18 cellular contexts compared by ENCODE assay signal in genomic region chr6:131258010-131258652, GRCh38.
A peak's percentile ranks its signal among the peaks of the same experiment; 100 is the strongest.
DNase-seq lines count a peak whose midpoint lies in the region; ATAC-seq and TF ChIP-seq lines count a peak whose summit lies in the region.
"Had no signal": no experiment of that assay in that cellular context is flagged by ENCODE, and none has a peak within 500 bp of the region (broad histone marks: within the 10 kb centered on the region; RNA-seq: fewer than 3 reads in every experiment).

No MANE protein-coding gene starts in this region.

- DNase-seq in left colon, result no peak
- no peak for DNase-seq in dedifferentiated amniotic fluid mesenchymal stem cell (ENCODE audit: extremely low spot score)
- no peak for DNase-seq in NCI-H2171 treated with DMSO at 0.1 percent for 48 hours (lab: John Stamatoyannopoulos, UW)
- DNase-seq in SIG-M5 treated with dmso at 0.1 percent for 504 hours (lab: John Stamatoyannopoulos, UW; ENCODE audit: unreplicated experiment), result no peak
- DNase-seq: activated CD4-positive, alpha-beta T cell treated with anti-CD3 and anti-CD28 coated beads, Interleukin-2, amount 50 U/mL, for 4 hours; activated naive CD4-positive, alpha-beta T cell treated with anti-CD3 and anti-CD28 coated beads for 36 hours; cortex of kidney; gastrocnemius medialis; H7; NCI-H1436; NCI-H345; ovary; stimulated activated CD4-positive, alpha-beta T cell treated with anti-CD3 and anti-CD28 coated beads, Interleukin-4, amount 100 ng/mL, for 1 hour; SW 1271 had no signal

- TF ChIP-seq CTCF in 22Rv1 (IDR thresholded peaks at IDR 0.05) (no peak), VCaP (conservative IDR thresholded peaks at IDR 0.05) (no peak)

- ATAC-seq in GM18907 (IDR thresholded peaks at IDR 0.05; ENCODE audit: unreplicated experiment) (peak; percentile 72), left colon (peak; percentile 87), GM19452 (IDR thresholded peaks at IDR 0.05; ENCODE audit: unreplicated experiment) (no peak)
- ATAC-seq: gastrocnemius medialis had no signal

- intact Hi-C loops in left colon (cut with DNase I, micrococcal nuclease), result no loop called here

- H3K27ac ChIP-seq in 22Rv1, result peak overlapping the region; percentile 75
- H3K27ac ChIP-seq in VCaP, result peak overlapping the region; percentile 91
- H3K27ac ChIP-seq: gastrocnemius medialis, ovary had no signal
